In the genomic region with DNA sequence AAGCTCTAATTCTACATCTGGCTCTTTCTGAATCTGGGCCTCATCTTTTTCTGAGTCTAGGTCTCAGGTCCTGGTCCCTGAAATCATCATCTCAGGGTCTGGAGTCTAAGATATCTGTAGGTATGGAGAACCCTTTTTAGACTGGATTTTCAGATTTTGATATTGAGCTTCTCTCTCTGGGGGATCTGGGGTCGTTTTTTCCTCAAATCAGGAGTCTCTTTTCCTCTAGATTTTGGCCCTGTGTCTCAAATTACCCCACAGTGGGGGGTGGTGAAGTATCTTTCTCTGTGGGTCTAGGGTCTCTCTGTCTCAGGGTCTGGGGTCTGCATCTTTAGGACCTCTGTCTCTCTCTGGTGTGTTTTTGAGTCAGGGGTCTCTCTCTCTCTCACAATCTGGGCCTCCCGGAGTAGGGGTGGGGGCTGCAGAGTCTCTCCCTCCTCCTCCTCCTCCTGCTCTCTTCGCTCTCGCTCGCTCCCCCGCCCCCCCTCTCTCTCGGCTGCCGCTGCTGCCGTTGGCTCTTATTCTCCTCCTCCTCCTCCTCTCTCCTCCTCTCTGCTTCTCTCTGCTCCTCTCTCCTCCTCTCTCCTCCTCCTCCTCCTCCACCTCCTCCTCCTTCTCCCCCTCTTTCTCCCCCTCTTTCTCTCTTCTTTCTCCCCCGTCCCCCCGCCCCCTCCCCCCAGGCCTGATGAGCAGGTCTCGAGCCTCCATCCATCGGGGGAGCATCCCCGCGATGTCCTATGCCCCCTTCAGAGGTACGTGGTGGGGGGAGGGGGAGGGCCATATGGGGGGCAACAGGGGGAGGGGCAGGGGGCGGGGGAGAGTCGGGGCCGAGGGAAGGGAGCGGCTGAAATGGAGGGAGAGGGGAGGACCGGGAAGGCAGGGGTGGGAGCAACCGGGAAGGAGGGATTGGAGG, we compare ENCODE assay signal across 8 cellular contexts. TPM values are rescaled to one million over a fixed set of nuclear protein-coding genes. Genes with fewer than 3 reads are reported as not detected.
A peak's percentile ranks its signal among the peaks of the same experiment; 100 is the strongest.
DNase-seq lines count a peak whose midpoint lies in the region; ATAC-seq and TF ChIP-seq lines count a peak whose summit lies in the region.

Gene SYNGAP1, plus strand, starts transcription at position 486 of the 913 bp plus-strand sequence. Its CDS starts 200 bp downstream, at position 686.

- ATAC-seq in activated naive CD8-positive, alpha-beta T cell treated with anti-CD3 and anti-CD28 coated beads, Interleukin-2, amount 50 U/mL, for 24 hours: no peak
- ATAC-seq in psoas muscle (no peak), GM18519 (IDR thresholded peaks at IDR 0.05; ENCODE audit: low FRiP score, unreplicated experiment) (no peak)

- peak within 1 kb of the TSS; percentile 89 to 100 (median 100) for H3K27ac Mint-ChIP-seq in CD8-positive, alpha-beta memory T cell
- peak within 1 kb of the TSS; percentile 98 for H3K27ac Mint-ChIP-seq in activated naive CD8-positive, alpha-beta T cell treated with anti-CD3 and anti-CD28 coated beads, Interleukin-2, amount 50 U/mL, for 24 hours

- peaks cover 4 to 30% (median 5%) of the 10 kb centered on the region in 3 donors for H3K36me3 Mint-ChIP-seq in CD8-positive, alpha-beta memory T cell
- peaks cover 14% of the 10 kb centered on the region for H3K36me3 Mint-ChIP-seq in activated naive CD8-positive, alpha-beta T cell treated with anti-CD3 and anti-CD28 coated beads, Interleukin-2, amount 50 U/mL, for 24 hours (ENCODE audit: low read depth)

- peak within 1 kb of the TSS; percentile 90 for H3K27ac ChIP-seq in CD8-positive, alpha-beta memory T cell (ENCODE audit: low read depth, low read length)
- H3K27ac ChIP-seq in left ventricle myocardium inferior (replicated peaks) (peak within 1 kb of the TSS; percentile 97), psoas muscle (peak within 1 kb of the TSS; percentile 97)

- peaks cover 11% of the 10 kb centered on the region for H3K36me3 ChIP-seq in CD8-positive, alpha-beta memory T cell (ENCODE audit: insufficient read depth, low read length)
- H3K36me3 ChIP-seq in left ventricle myocardium inferior (peaks cover 18% of the 10 kb centered on the region), psoas muscle (ENCODE audit: insufficient read depth in 1 of 2, low read depth in 1 of 2) (peaks cover 3 to 19% of the 10 kb centered on the region in 2 donors)

- TF ChIP-seq CTCF in left ventricle myocardium inferior (IDR thresholded peaks at IDR 0.05; ENCODE audit: borderline replicate concordance) (no peak), psoas muscle (IDR thresholded peaks at IDR 0.05) (no peak)

- intact Hi-C loops in left ventricle myocardium inferior (cut with micrococcal nuclease): no loop called here
- intact Hi-C loops in psoas muscle (cut with DNase I): loop anchor here in 1 of 2 donors (10.0 kb wide), 1 partner anchor 215 kb away; the partner anchor contains the start of genes HSD17B8, RING1, RXRB and SLC39A7

- WGBS in psoas muscle, 3 donors: 5 to 10% (median 8%) methylated on average over 15 to 21 of the region's 22 CpGs

- peak within 1 kb of the TSS; percentile 35 for H3K4me3 ChIP-seq in CD8-positive, alpha-beta memory T cell (ENCODE audit: low read length)
- H3K4me3 ChIP-seq in left ventricle myocardium inferior: peak within 1 kb of the TSS; percentile 86
- H3K4me3 ChIP-seq in psoas muscle: peak within 1 kb of the TSS; percentile 73

- H3K4me1 ChIP-seq in CD8-positive, alpha-beta memory T cell (ENCODE audit: insufficient read depth, low read length): peaks cover 50% of the 10 kb centered on the region
- peaks cover 58% of the 10 kb centered on the region for H3K4me1 ChIP-seq in left ventricle myocardium inferior
- peaks cover 26% of the 10 kb centered on the region for H3K4me1 ChIP-seq in psoas muscle

- H3K27me3 ChIP-seq in CD8-positive, alpha-beta memory T cell (ENCODE audit: insufficient read depth, low read length, poor library complexity, severe bottlenecking): no peaks in the 10 kb centered on the region
- no peaks in the 10 kb centered on the region for H3K27me3 ChIP-seq in left ventricle myocardium inferior (ENCODE audit: low read depth)
- no peaks in the 10 kb centered on the region for H3K27me3 ChIP-seq in psoas muscle (ENCODE audit: insufficient read depth in 3 of 3, low read length in 2 of 3)

- H3K9me3 Mint-ChIP-seq in CD8-positive, alpha-beta memory T cell: no peaks in the 10 kb centered on the region
- no peaks in the 10 kb centered on the region for H3K9me3 Mint-ChIP-seq in activated naive CD8-positive, alpha-beta T cell treated with anti-CD3 and anti-CD28 coated beads, Interleukin-2, amount 50 U/mL, for 24 hours

- CTCF ChIA-PET in CD8-positive, alpha-beta memory T cell (lab: Charles Lee): interaction anchor here (1.3 kb wide), 1 partner anchor 29 kb away, joined by 3 read pairs; no protein-coding TSS in a partner anchor

- H3K4me1 Mint-ChIP-seq in CD8-positive, alpha-beta memory T cell: peaks cover 61 to 63% (median 62%) of the 10 kb centered on the region in 3 donors
- H3K4me1 Mint-ChIP-seq in activated naive CD8-positive, alpha-beta T cell treated with anti-CD3 and anti-CD28 coated beads, Interleukin-2, amount 50 U/mL, for 24 hours: peaks cover 64% of the 10 kb centered on the region

- no peak for DNase-seq in CD8-positive, alpha-beta memory T cell
- peak; percentile 65 to 72 for DNase-seq in NCI-H524 (lab: John Stamatoyannopoulos, UW)
- DNase-seq in activated naive CD8-positive, alpha-beta T cell treated with anti-CD3 and anti-CD28 coated beads, Interleukin-2, amount 50 U/mL, for 24 hours: peak; percentile 65
- DNase-seq in left ventricle myocardium inferior: peak; percentile 74
- peak; percentile 60 to 69 for DNase-seq in psoas muscle
- no peak for DNase-seq in GF-D8 (lab: John Stamatoyannopoulos, UW)
- no peak for DNase-seq in LoVo (ENCODE audit: low spot score)

- no peaks in the 10 kb centered on the region for H3K9me3 ChIP-seq in CD8-positive, alpha-beta memory T cell (ENCODE audit: low read length)
- no peaks in the 10 kb centered on the region for H3K9me3 ChIP-seq in left ventricle myocardium inferior (replicated peaks)
- H3K9me3 ChIP-seq in psoas muscle: no peaks in the 10 kb centered on the region

- H3K27me3 Mint-ChIP-seq in CD8-positive, alpha-beta memory T cell: peaks cover 0 to 3% of the 10 kb centered on the region in 2 donors
- H3K27me3 Mint-ChIP-seq in activated naive CD8-positive, alpha-beta T cell treated with anti-CD3 and anti-CD28 coated beads, Interleukin-2, amount 50 U/mL, for 24 hours: no peaks in the 10 kb centered on the region

- POLR2A ChIA-PET in CD8-positive, alpha-beta memory T cell (lab: Charles Lee): interaction anchor here (0.7 kb wide), 1 partner anchor 148 kb away, joined by 4 read pairs; the partner anchor contains the start of genes RPS18 and VPS52

- H3K4me3 Mint-ChIP-seq in CD8-positive, alpha-beta memory T cell: peak within 1 kb of the TSS; percentile 58 to 95 (median 91)
- H3K4me3 Mint-ChIP-seq in activated naive CD8-positive, alpha-beta T cell treated with anti-CD3 and anti-CD28 coated beads, Interleukin-2, amount 50 U/mL, for 24 hours: peak within 1 kb of the TSS; percentile 91

RNA-seq across cellular contexts. Expression of gene SYNGAP1, which starts in this region (rescaled TPM):
- total RNA-seq in CD8-positive, alpha-beta memory T cell: 10 to 100 TPM; 22.6 to 24.9 TPM
- 1.0 TPM for polyA plus RNA-seq in CD8-positive, alpha-beta memory T cell
- total RNA-seq in left ventricle myocardium inferior (6.5 TPM), psoas muscle (1 to 10 TPM; 1.9 to 4.3 (median 2.2) TPM)
- 1 to 10 TPM in 2 of 3 donors, under 1 TPM in 1; 0.70 to 2.2 (median 1.5) TPM for polyA plus RNA-seq in psoas muscle

Comparison
In these comparisons a context has a peak if more than half of its experiments do, and no peak if none do; other contexts are left out.
1. DNase-seq: peak in NCI-H524 (2 of 2), activated naive CD8-positive, alpha-beta T cell treated with anti-CD3 and anti-CD28 coated beads, Interleukin-2, amount 50 U/mL, for 24 hours (single experiment), left ventricle myocardium inferior (single experiment) and psoas muscle (2 of 2); none in CD8-positive, alpha-beta memory T cell (0 of 5), GF-D8 (single experiment) and LoVo (single experiment).
2. H3K4me3 ChIP-seq: peak in every context shown above with its lines; median percentile 86 in left ventricle myocardium inferior; 73 in psoas muscle; 35 in CD8-positive, alpha-beta memory T cell.
3. Peak in every context shown above with its lines, with median percentiles within 50 percentile points of each other: H3K27ac ChIP-seq.